Comparison of ENCODE assay signal across 25 cellular contexts in genomic region chr2:52365946-52366345, GRCh38.
"Had no signal": no experiment of that assay in that cellular context is flagged by ENCODE, and none has a peak within 500 bp of the region (broad histone marks: within the 10 kb centered on the region; RNA-seq: fewer than 3 reads in every experiment).

No MANE protein-coding gene starts in this region.

- DNase-seq: immature natural killer cell; kidney; left colon; left lung; lower lobe of right lung; mammary epithelial cell; mesenchymal stem cell; naive thymus-derived CD8-positive, alpha-beta T cell; nucleus accumbens; pancreas; posterior cingulate gyrus; retina; right cardiac atrium; stimulated activated CD4-positive, alpha-beta T cell treated with anti-CD3 and anti-CD28 coated beads, Interleukin-12 subunit alpha, Interleukin-12 subunit beta, amount 100 ng/mL, for 4 hours; stimulated activated CD4-positive, alpha-beta T cell treated with anti-CD3 and anti-CD28 coated beads, Interleukin-15, amount 100 ng/mL, for 24 hours; stimulated activated CD4-positive, alpha-beta T cell treated with anti-CD3 and anti-CD28 coated beads, Interleukin-2, amount 100 ng/mL, for 24 hours; stimulated activated CD4-positive, alpha-beta T cell treated with anti-CD3 and anti-CD28 coated beads, Interleukin-4, amount 100 ng/mL, for 1 hour; stimulated activated naive B cell treated with anti-CD40 and anti-IgM and Interleukin-4, amounts not matched to agents 10 μg/mL and 1 μg/mL and 100 μg/mL, for 72 hours; stimulated activated naive CD8-positive, alpha-beta T cell treated with anti-CD3 and anti-CD28 coated beads, Interleukin-15, Interleukin-2, amounts not matched to agents 100 U/mL and 50 U/mL, for 24 hours; stomach; testis; thyroid gland; transverse colon; upper lobe of left lung had no signal

- ATAC-seq: left colon; left lung; lower lobe of right lung; naive thymus-derived CD8-positive, alpha-beta T cell; pancreas; right cardiac atrium; sciatic nerve; stimulated activated naive B cell treated with anti-CD40 and anti-IgM and Interleukin-4, amounts not matched to agents 10 μg/mL and 1 μg/mL and 100 μg/mL, for 72 hours; stimulated activated naive CD8-positive, alpha-beta T cell treated with anti-CD3 and anti-CD28 coated beads, Interleukin-15, Interleukin-2, amounts not matched to agents 100 U/mL and 50 U/mL, for 24 hours had no signal
